Comparison of ENCODE assay signal across 1 cellular context in genomic region chr4:1721003-1721665, GRCh38.
A peak's percentile ranks its signal among the peaks of the same experiment; 100 is the strongest.
TF ChIP-seq lines count a peak whose summit lies in the region.

TSS of gene TACC3 (plus strand) at chr4:1721521. CDS start at chr4:1723422, 1,901 bp downstream.
TSS of gene TMEM129 (minus strand) at chr4:1721323. CDS start at chr4:1720837, 486 bp downstream.

TF ChIP-seq in HepG2, 621 proteins besides CTCF, POLR2A, EP300 and RAD21 (continued from another document):
- peak; percentile 48; the same call in 1 of the 2 replicates for TF ChIP-seq ZBTB40 (IDR thresholded peaks at IDR 0.05)
- no peak for TF ChIP-seq ZBTB40 (CRISPR knock-in tag; IDR thresholded peaks at IDR 0.05)
- TF ChIP-seq NPAS2 (CRISPR knock-in tag; IDR thresholded peaks at IDR 0.05; ENCODE audit: borderline replicate concordance): no peak
- peak; percentile 91 for TF ChIP-seq GABPB1 (CRISPR knock-in tag; IDR thresholded peaks at IDR 0.05)
- no peak for TF ChIP-seq SSRP1 (CRISPR knock-in tag; IDR thresholded peaks at IDR 0.05)
- no peak for TF ChIP-seq ZNF605 (CRISPR knock-in tag; IDR thresholded peaks at IDR 0.05)
- TF ChIP-seq MBD4 (IDR thresholded peaks at IDR 0.05; ENCODE audit: borderline replicate concordance, low read length): no peak
- TF ChIP-seq KLF16 (CRISPR knock-in tag; IDR thresholded peaks at IDR 0.05): peak in 1 of 2 experiments; percentile 7; a peak in 1 of 4 replicates
- TF ChIP-seq AKNA (CRISPR knock-in tag; IDR thresholded peaks at IDR 0.05; ENCODE audit: borderline replicate concordance): no peak
- no peak for TF ChIP-seq MED13 (CRISPR knock-in tag; IDR thresholded peaks at IDR 0.05)
- TF ChIP-seq CEBPB (IDR thresholded peaks at IDR 0.05; ENCODE audit: borderline replicate concordance, low read depth, low read length): peak; percentile 10; the same call in 1 of the 2 replicates
- peak; percentile 33; the same call in 1 of the 2 replicates for TF ChIP-seq GMEB2 (CRISPR knock-in tag; IDR thresholded peaks at IDR 0.05; ENCODE audit: low read depth)
- no peak for TF ChIP-seq ZNF800 (CRISPR knock-in tag; IDR thresholded peaks at IDR 0.05)
- no peak for TF ChIP-seq BCL6 (CRISPR knock-in tag; IDR thresholded peaks at IDR 0.05)
- TF ChIP-seq ZNF280D (CRISPR knock-in tag; IDR thresholded peaks at IDR 0.05): no peak
- no peak for TF ChIP-seq PREB (CRISPR knock-in tag; IDR thresholded peaks at IDR 0.05)
- TF ChIP-seq NR1H2 (CRISPR knock-in tag; IDR thresholded peaks at IDR 0.05; ENCODE audit: borderline replicate concordance, low read depth): no peak
- TF ChIP-seq U2AF1 (optimal IDR thresholded peaks at IDR 0.05; ENCODE audit: low read depth, low read length): no peak
- no peak for TF ChIP-seq RFXANK (CRISPR knock-in tag; IDR thresholded peaks at IDR 0.05)
- TF ChIP-seq ZNF484 (CRISPR knock-in tag; IDR thresholded peaks at IDR 0.05; ENCODE audit: borderline replicate concordance, low read depth): no peak
- TF ChIP-seq ZNF18 (CRISPR knock-in tag; IDR thresholded peaks at IDR 0.05; ENCODE audit: insufficient replicate concordance): no peak
- TF ChIP-seq ZNF724P (CRISPR knock-in tag; IDR thresholded peaks at IDR 0.05; ENCODE audit: borderline replicate concordance): no peak
- no peak for TF ChIP-seq HIVEP1 (CRISPR knock-in tag; IDR thresholded peaks at IDR 0.05)
- no peak for TF ChIP-seq ZNF431 (CRISPR knock-in tag; IDR thresholded peaks at IDR 0.05; ENCODE audit: borderline replicate concordance, low read depth)
- no peak for TF ChIP-seq ZNF124 (CRISPR knock-in tag; IDR thresholded peaks at IDR 0.05)
- TF ChIP-seq CBX5 (CRISPR knock-in tag; IDR thresholded peaks at IDR 0.05; ENCODE audit: borderline replicate concordance): 0 out of 2 replicates have a peak, but pooled peaks have one; percentile 74
- TF ChIP-seq POGK (CRISPR knock-in tag; conservative IDR thresholded peaks at IDR 0.05): peak; percentile 44; the same call in 1 of the 2 replicates
- TF ChIP-seq ZNF556 (CRISPR knock-in tag; IDR thresholded peaks at IDR 0.05; ENCODE audit: borderline replicate concordance): no peak
